In the genomic region with DNA sequence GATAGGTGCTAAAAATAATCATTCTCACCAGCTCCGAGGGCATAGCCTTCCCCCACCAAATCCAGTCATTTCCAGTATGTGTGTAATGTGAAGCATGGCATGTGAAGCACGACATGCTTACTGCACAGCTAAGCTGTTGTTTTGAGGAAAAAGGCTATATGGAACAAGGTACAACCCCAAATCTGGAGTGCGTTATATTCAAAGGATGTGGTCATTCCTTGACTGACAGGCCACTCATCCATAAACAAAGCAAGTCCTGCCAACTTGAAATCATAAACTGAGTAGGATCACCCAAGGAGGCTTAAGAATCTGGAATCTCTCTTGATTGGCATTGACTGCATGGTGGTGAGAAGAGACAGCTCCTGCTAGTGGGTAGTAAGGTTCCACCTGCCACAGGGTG, we compare ENCODE assay signal across 20 cellular contexts. TPM values are rescaled to one million over a fixed set of nuclear protein-coding genes. Genes with fewer than 3 reads are reported as not detected.
DNase-seq lines count a peak whose midpoint lies in the region; ATAC-seq, FAIRE-seq and TF ChIP-seq lines count a peak whose summit lies in the region.
"Had no signal": no experiment of that assay in that cellular context is flagged by ENCODE, and none has a peak within 500 bp of the region (broad histone marks: within the 10 kb centered on the region; RNA-seq: fewer than 3 reads in every experiment).

No MANE protein-coding gene starts in this region.

- BruUV-seq in K562 (replicated peaks; lab: Mats Ljungman, UMichigan) = no TSS peak

- H3K36me3 Mint-ChIP-seq in glutamatergic neuron (ENCODE audit: unreplicated experiment) = peaks cover 6% of the 10 kb centered on the region
- H3K36me3 Mint-ChIP-seq: CD4-positive, alpha-beta memory T cell had no signal

- H2AFZ ChIP-seq in K562 (ENCODE audit: low read depth, low read length) = no peak overlapping the region
- no peak overlapping the region for H2AFZ ChIP-seq in neuron (ENCODE audit: low read depth, low read length)
- H2AFZ ChIP-seq: GM23248 had no signal

- 0% methylated on average over 3 of the region's 3 CpGs for WGBS in K562 (ENCODE audit: insufficient coverage, low coverage, missing lambda C conversion rate)

- peak overlapping the region; percentile 95 for H3K27ac Mint-ChIP-seq in glutamatergic neuron (ENCODE audit: unreplicated experiment)
- H3K27ac Mint-ChIP-seq: CD4-positive, alpha-beta memory T cell; IgD-negative memory B cell had no signal

- H3K27me3 ChIP-seq in K562 (ENCODE audit: control insufficient read depth in 2 of 2, insufficient read depth in 2 of 2, low read length in 2 of 2) (peaks cover 22 to 35% of the 10 kb centered on the region in 2 experiments; a peak in 4 of 5 replicates), neuron (ENCODE audit: insufficient read depth, low read length) (no peaks in the 10 kb centered on the region), left lung (peaks cover 27 to 76% of the 10 kb centered on the region in 2 donors)

- no peak overlapping the region for H3K4me2 ChIP-seq in K562 (ENCODE audit: insufficient read depth, low read length)
- H3K4me2 ChIP-seq: A549 had no signal

- no peak for TF ChIP-seq POLR2A in K562 (conservative IDR thresholded peaks at IDR 0.05)

- no peak for TF ChIP-seq EP300 in K562 (IDR thresholded peaks at IDR 0.05; ENCODE audit: low read length)

- no peaks in the 10 kb centered on the region for H3K9me1 ChIP-seq in K562 (ENCODE audit: control insufficient read depth, insufficient read depth, low read length)

- no peaks in the 10 kb centered on the region for H3K9me3 ChIP-seq in K562 (replicated peaks; ENCODE audit: control insufficient read depth, insufficient read depth, low read depth, low read length)
- H3K9me3 ChIP-seq in neuron (ENCODE audit: low read length) = no peaks in the 10 kb centered on the region
- H3K9me3 ChIP-seq in left lung = no peaks in the 10 kb centered on the region
- H3K9me3 ChIP-seq: A549, BE2C had no signal

- H3K4me3 ChIP-seq in K562 (no peak overlapping the region), neuron (ENCODE audit: low read length) (peak overlapping the region; percentile 52), left lung (no peak overlapping the region), coronary artery (no peak overlapping the region)
- H3K4me3 ChIP-seq: A549, GM23248 had no signal

- no peak overlapping the region for H3K9ac ChIP-seq in K562 (ENCODE audit: insufficient read depth in 1 of 2, low read depth in 2 of 2, low read length in 2 of 2)
- H3K9ac ChIP-seq: GM23248 had no signal

- DNase-seq in K562 (ENCODE audit: extremely low read depth in 1 of 4, low spot score in 3 of 4) = no peak
- no peak for DNase-seq in glutamatergic neuron
- no peak for DNase-seq in left lung
- DNase-seq in coronary artery (ENCODE audit: low spot score) = no peak
- DNase-seq in COLO829 (ENCODE audit: low spot score) = no peak
- DNase-seq: BE2C; CD4-positive, alpha-beta memory T cell; COR-L47; DND-41; GDM1; GM23248; H7 had no signal

- intact Hi-C loops in K562 (cut with micrococcal nuclease) = no loop called here
- intact Hi-C loops in left lung (cut with DNase I) = no loop called here

- H3K4me1 Mint-ChIP-seq in glutamatergic neuron (ENCODE audit: low read depth, unreplicated experiment) = peaks cover 33% of the 10 kb centered on the region

- no peak for FAIRE-seq in K562 (lab: Jason Lieb, UNC)
- FAIRE-seq: A549, GM19239 had no signal

- CTCF ChIA-PET in K562 (lab: Yijun Ruan, JAX; ENCODE audit: low intra/inter-chr PET ratio) = no interaction called here

- peak overlapping the region; percentile 95 for H3K4me3 Mint-ChIP-seq in glutamatergic neuron (ENCODE audit: unreplicated experiment)

- no peaks in the 10 kb centered on the region for H3K79me2 ChIP-seq in K562 (ENCODE audit: control insufficient read depth, insufficient read depth, low read length)

- POLR2A ChIA-PET in K562 (lab: Yijun Ruan, JAX) = interaction anchor here (0.6 kb wide), 1 partner anchor 197 kb away, joined by 3 read pairs; no protein-coding TSS in a partner anchor

- H3K9me3 Mint-ChIP-seq in glutamatergic neuron (ENCODE audit: unreplicated experiment) = peaks cover 20% of the 10 kb centered on the region

- in situ Hi-C loops in K562 (cut with MboI) = no loop called here

- no peaks in the 10 kb centered on the region for H4K20me1 ChIP-seq in K562 (replicated peaks; ENCODE audit: control insufficient read depth, insufficient read depth, low read length)

- TF ChIP-seq CTCF in K562 (IDR thresholded peaks at IDR 0.05 in 2 of 3, conservative IDR thresholded peaks at IDR 0.05 in 1 of 3; ENCODE audit: insufficient read depth in 2 of 3, low read depth in 1 of 3, low read length in 3 of 3) (no peak), glutamatergic neuron (IDR thresholded peaks at IDR 0.05; ENCODE audit: partially characterized antibody, unreplicated experiment) (no peak), left lung (IDR thresholded peaks at IDR 0.05) (no peak), coronary artery (IDR thresholded peaks at IDR 0.05) (no peak)

- no peaks in the 10 kb centered on the region for H3K36me3 ChIP-seq in K562 (ENCODE audit: control insufficient read depth, insufficient read depth, low read length)
- no peaks in the 10 kb centered on the region for H3K36me3 ChIP-seq in neuron (ENCODE audit: insufficient read depth, low read length)
- H3K36me3 ChIP-seq in left lung = no peaks in the 10 kb centered on the region
- H3K36me3 ChIP-seq: BE2C had no signal

- no peak overlapping the region for H3K27ac ChIP-seq in K562 (ENCODE audit: extremely low read depth, low read depth, low read length)
- no peak overlapping the region for H3K27ac ChIP-seq in left lung
- H3K27ac ChIP-seq in coronary artery = no peak overlapping the region
- H3K27ac ChIP-seq: A549, C4-2B, GM23248 had no signal

- H3K4me1 ChIP-seq in K562 (replicated peaks in 1 of 2; ENCODE audit: control insufficient read depth in 2 of 2, insufficient read depth in 2 of 2, low read length in 2 of 2) = peaks cover 4 to 20% of the 10 kb centered on the region in 2 experiments; a peak in 2 of 5 replicates
- H3K4me1 ChIP-seq in neuron (ENCODE audit: insufficient read depth, low read length) = peaks cover 51% of the 10 kb centered on the region
- peaks cover 10 to 26% of the 10 kb centered on the region in 2 donors for H3K4me1 ChIP-seq in left lung
- H3K4me1 ChIP-seq: A549 had no signal

- H3K27me3 Mint-ChIP-seq in glutamatergic neuron (ENCODE audit: unreplicated experiment) = peaks cover 12% of the 10 kb centered on the region

- no peak for TF ChIP-seq RAD21 in K562 (CRISPR knock-in tag; conservative IDR thresholded peaks at IDR 0.05 in 1 of 2, IDR thresholded peaks at IDR 0.05 in 1 of 2)

- ATAC-seq in K562 (no peak), left lung (no peak), GM21619 (IDR thresholded peaks at IDR 0.05; ENCODE audit: unreplicated experiment) (no peak)
- ATAC-seq: A549 had no signal

TF ChIP-seq in K562, 482 proteins besides CTCF, POLR2A, EP300 and RAD21 (continues in another document):
- TF ChIP-seq CREB1 (IDR thresholded peaks at IDR 0.05) (no peak), CREB1 (CRISPR knock-in tag; IDR thresholded peaks at IDR 0.05) (no peak)

RNA-seq across cellular contexts. Expression of a gene that starts 3.7 kb away (rescaled TPM):
- total RNA-seq in K562 (2011; cell fraction: chromatin; rRNA removed; ENCODE audit: low replicate concordance) = not detected in 2 replicates
- not detected in 2 replicates for total RNA-seq in K562 (2011; cell fraction: nucleolus; rRNA removed)
- total RNA-seq in K562 (2011; cell fraction: nucleoplasm; rRNA removed) = not detected in 2 replicates
- total RNA-seq in K562 (2014; rRNA removed) = not detected in 2 replicates
- not detected in 2 replicates for total RNA-seq in K562 (2014; rRNA removed; fragmentation: Illumina TruSeq; extraction: Trizol)
- not detected in 2 replicates for total RNA-seq in K562 (2015; rRNA removed; fragmentation: Illumina TruSeq; extraction: Trizol)
- 0.07 TPM in 1 of 2 replicates, not detected in the other for total RNA-seq in K562 (2021)
- not detected in 2 replicates for polyA plus RNA-seq in K562 (2011; rRNA removed)
- polyA plus RNA-seq in K562 (2011; cell fraction: cytosol; rRNA removed) = not detected in 2 replicates
- not detected in 2 replicates for polyA plus RNA-seq in K562 (2011; cell fraction: nucleus; rRNA removed)
- 0.06 TPM in 1 of 2 replicates, not detected in the other for polyA plus RNA-seq in K562 (2012)
- not detected in 2 replicates for polyA plus RNA-seq in K562 (2014; fragmentation: Illumina TruSeq; extraction: Trizol)
- not detected for polyA plus RNA-seq in K562 (2014; fragmentation: Nextera tagmentation; extraction: Ambion mirVana)
- not detected in 2 replicates for polyA plus RNA-seq in K562 (2014; rRNA removed)
- not detected in 2 replicates for polyA minus RNA-seq in K562 (2011; rRNA and poly(A)+ RNA removed)
- polyA minus RNA-seq in K562 (2011; cell fraction: cytosol; rRNA and poly(A)+ RNA removed) = not detected in 2 replicates
- not detected in 2 replicates for polyA minus RNA-seq in K562 (2011; cell fraction: nucleus; rRNA and poly(A)+ RNA removed)
- 313 TPM for total RNA-seq in glutamatergic neuron (ENCODE audit: unreplicated experiment)
- total RNA-seq in left lung = 1 to 10 TPM; 5.9 to 6.6 TPM
- total RNA-seq: CD4-positive, alpha-beta memory T cell; HT-29 had no signal
- polyA plus RNA-seq: CD4-positive, alpha-beta memory T cell had no signal

RNA-seq across cellular contexts. Expression of a gene that starts 52.5 kb away (rescaled TPM):
- not detected in 2 replicates for total RNA-seq in K562 (2011; cell fraction: chromatin; rRNA removed; ENCODE audit: low replicate concordance)
- not detected in 2 replicates for total RNA-seq in K562 (2011; cell fraction: nucleolus; rRNA removed)
- not detected in 2 replicates for total RNA-seq in K562 (2011; cell fraction: nucleoplasm; rRNA removed)
- total RNA-seq in K562 (2014; rRNA removed) = 0.09 TPM in 1 of 2 replicates, not detected in the other
- not detected in 2 replicates for total RNA-seq in K562 (2014; rRNA removed; fragmentation: Illumina TruSeq; extraction: Trizol)
- not detected in 2 replicates for total RNA-seq in K562 (2015; rRNA removed; fragmentation: Illumina TruSeq; extraction: Trizol)
- total RNA-seq in K562 (2021) = 0.09 TPM in 1 of 2 replicates, not detected in the other
- polyA plus RNA-seq in K562 (2011; rRNA removed) = not detected in 2 replicates
- polyA plus RNA-seq in K562 (2011; cell fraction: cytosol; rRNA removed) = not detected in 2 replicates
- not detected in 2 replicates for polyA plus RNA-seq in K562 (2011; cell fraction: nucleus; rRNA removed)
- not detected in 2 replicates for polyA plus RNA-seq in K562 (2012)
- not detected in 2 replicates for polyA plus RNA-seq in K562 (2014; fragmentation: Illumina TruSeq; extraction: Trizol)
- polyA plus RNA-seq in K562 (2014; fragmentation: Nextera tagmentation; extraction: Ambion mirVana) = not detected
- polyA plus RNA-seq in K562 (2014; rRNA removed) = not detected in 2 replicates
- polyA minus RNA-seq in K562 (2011; rRNA and poly(A)+ RNA removed) = not detected in 2 replicates
- polyA minus RNA-seq in K562 (2011; cell fraction: cytosol; rRNA and poly(A)+ RNA removed) = not detected in 2 replicates
- polyA minus RNA-seq in K562 (2011; cell fraction: nucleus; rRNA and poly(A)+ RNA removed) = not detected in 2 replicates
- not detected for total RNA-seq in glutamatergic neuron (ENCODE audit: unreplicated experiment)
- total RNA-seq in left lung = not detected
- total RNA-seq: CD4-positive, alpha-beta memory T cell; GM23248; H7; HT-29 had no signal
- polyA plus RNA-seq: A549; AG04450; CD4-positive, alpha-beta memory T cell; GM23248; IgD-negative memory B cell had no signal

Comparison
In these comparisons a context has a peak if more than half of its experiments do, and no peak if none do; other contexts are left out.
1. RNA of a gene that starts 3.7 kb away (total RNA-seq): 313 TPM in glutamatergic neuron (single experiment); 5.9 to 6.6 TPM in left lung and 0.07 TPM in K562; every median in the first group is over 10 times any median in the second.